ENCODE assay signal across 10 cellular contexts in genomic region chr17:17785407-17785806, GRCh38. TPM values are rescaled to one million over a fixed set of nuclear protein-coding genes. Genes with fewer than 3 reads are reported as not detected.
DNase-seq lines count a peak whose midpoint lies in the region; ATAC-seq and TF ChIP-seq lines count a peak whose summit lies in the region.
"Had no signal": no experiment of that assay in that cellular context is flagged by ENCODE, and none has a peak within 500 bp of the region (broad histone marks: within the 10 kb centered on the region; RNA-seq: fewer than 3 reads in every experiment).

No MANE protein-coding gene starts in this region.

- H3K27ac ChIP-seq in A673 (ENCODE audit: low read depth, low read length, poor library complexity, severe bottlenecking) (peak overlapping the region; percentile 86), angular gyrus (ENCODE audit: low read depth, low read length) (peak overlapping the region; percentile 84)
- no peak overlapping the region for H3K27ac ChIP-seq in CD8-positive, alpha-beta memory T cell (ENCODE audit: low read depth, low read length)

- H3K36me3 ChIP-seq in A673 (ENCODE audit: insufficient read depth, low read length, poor library complexity, severe bottlenecking) = no peaks in the 10 kb centered on the region
- no peaks in the 10 kb centered on the region for H3K36me3 ChIP-seq in CD8-positive, alpha-beta memory T cell (ENCODE audit: insufficient read depth, low read length)

- H3K27me3 ChIP-seq in A673 (replicated peaks; ENCODE audit: insufficient read depth, low read depth, low read length, poor library complexity) = no peaks in the 10 kb centered on the region
- H3K27me3 ChIP-seq in CD8-positive, alpha-beta memory T cell (ENCODE audit: insufficient read depth, low read length, poor library complexity, severe bottlenecking) = no peaks in the 10 kb centered on the region

- H3K4me3 Mint-ChIP-seq in CD8-positive, alpha-beta memory T cell = peak overlapping the region in 6 of 7 donors; percentile 14 to 57 (median 38)
- peak overlapping the region; percentile 10 for H3K4me3 Mint-ChIP-seq in natural killer cell treated with Interleukin-12 subunit alpha and Interleukin-12 subunit beta and Interleukin-15 and Interleukin-18, amount 100 ng/mL, for 72 hours

- H3K9me3 ChIP-seq in A673 (ENCODE audit: low read depth, low read length, poor library complexity, severe bottlenecking) = no peaks in the 10 kb centered on the region
- H3K9me3 ChIP-seq in CD8-positive, alpha-beta memory T cell (ENCODE audit: low read length) = no peaks in the 10 kb centered on the region

- no peaks in the 10 kb centered on the region for H3K36me3 Mint-ChIP-seq in CD8-positive, alpha-beta memory T cell
- no peaks in the 10 kb centered on the region for H3K36me3 Mint-ChIP-seq in natural killer cell treated with Interleukin-12 subunit alpha and Interleukin-12 subunit beta and Interleukin-15 and Interleukin-18, amount 100 ng/mL, for 72 hours

- peaks cover 3% of the 10 kb centered on the region in 2 donors for H3K27me3 Mint-ChIP-seq in CD8-positive, alpha-beta memory T cell
- H3K27me3 Mint-ChIP-seq in natural killer cell treated with Interleukin-12 subunit alpha and Interleukin-12 subunit beta and Interleukin-15 and Interleukin-18, amount 100 ng/mL, for 72 hours = peaks cover 0 to 3% of the 10 kb centered on the region in 2 donors

- H3K4me1 ChIP-seq in A673 (ENCODE audit: insufficient read depth, low read length, poor library complexity, severe bottlenecking) = peaks cover 76% of the 10 kb centered on the region
- H3K4me1 ChIP-seq in CD8-positive, alpha-beta memory T cell (ENCODE audit: insufficient read depth, low read length) = peaks cover 19% of the 10 kb centered on the region

- H3K4me1 Mint-ChIP-seq in CD8-positive, alpha-beta memory T cell = peaks cover 4 to 34% (median 11%) of the 10 kb centered on the region in 3 donors
- H3K4me1 Mint-ChIP-seq in natural killer cell treated with Interleukin-12 subunit alpha and Interleukin-12 subunit beta and Interleukin-15 and Interleukin-18, amount 100 ng/mL, for 72 hours (ENCODE audit: low read depth in 2 of 2) = peaks cover 13 to 16% of the 10 kb centered on the region in 2 donors

- no peak for ATAC-seq in natural killer cell treated with Interleukin-12 subunit alpha and Interleukin-12 subunit beta and Interleukin-15 and Interleukin-18, amount 100 ng/mL, for 72 hours
- ATAC-seq in GM19395 (IDR thresholded peaks at IDR 0.05; ENCODE audit: unreplicated experiment) = no peak

- intact Hi-C loops in A673 (cut with micrococcal nuclease; ENCODE audit: unreplicated experiment) = no loop called here

- no peak for TF ChIP-seq CTCF in A673 (conservative IDR thresholded peaks at IDR 0.05; ENCODE audit: low read depth, low read length)

- CTCF ChIA-PET in A673 (lab: Charles Lee) = no interaction called here
- CTCF ChIA-PET in CD8-positive, alpha-beta memory T cell (lab: Charles Lee) = interaction anchor here (0.7 to 0.9 kb wide), 2 partner anchors 18 to 289 kb away, joined by 3 read pairs; no protein-coding TSS in a partner anchor

- H3K27ac Mint-ChIP-seq in CD8-positive, alpha-beta memory T cell = peak overlapping the region in 3 of 8 donors; percentile 45 to 94 (median 55)
- H3K27ac Mint-ChIP-seq in natural killer cell treated with Interleukin-12 subunit alpha and Interleukin-12 subunit beta and Interleukin-15 and Interleukin-18, amount 100 ng/mL, for 72 hours = peak overlapping the region in 1 of 2 donors; percentile 36

- H3K4me3 ChIP-seq in A673 (ENCODE audit: low read depth, low read length, poor library complexity, severe bottlenecking) = no peak overlapping the region
- no peak overlapping the region for H3K4me3 ChIP-seq in CD8-positive, alpha-beta memory T cell (ENCODE audit: low read length)

- DNase-seq in A673 (ENCODE audit: low spot score) (peak; percentile 44), HuH-7.5 (ENCODE audit: low spot score) (no peak), NCI-H2107 treated with DMSO at 0.1 percent for 48 hours (lab: John Stamatoyannopoulos, UW; ENCODE audit: unreplicated experiment) (no peak)
- DNase-seq in CD8-positive, alpha-beta memory T cell = no peak
- DNase-seq in natural killer cell treated with Interleukin-12 subunit alpha and Interleukin-12 subunit beta and Interleukin-15 and Interleukin-18, amount 100 ng/mL, for 72 hours (ENCODE audit: low spot score) = no peak
- no peak for DNase-seq in stimulated activated CD4-positive, alpha-beta T cell treated with anti-CD3 and anti-CD28 coated beads, Interleukin-4, amount 100 ng/mL, for 4 hours
- DNase-seq: foreskin melanocyte, GOT3 had no signal

- BruUV-seq in A673 (replicated peaks; lab: Mats Ljungman, UMichigan) = no TSS peak

- POLR2A ChIA-PET in A673 (lab: Charles Lee; ENCODE audit: low non-redundant PET) = no interaction called here
- POLR2A ChIA-PET in CD8-positive, alpha-beta memory T cell (lab: Charles Lee) = no interaction called here

- no peaks in the 10 kb centered on the region for H3K9me3 Mint-ChIP-seq in CD8-positive, alpha-beta memory T cell
- H3K9me3 Mint-ChIP-seq in natural killer cell treated with Interleukin-12 subunit alpha and Interleukin-12 subunit beta and Interleukin-15 and Interleukin-18, amount 100 ng/mL, for 72 hours = no peaks in the 10 kb centered on the region

RNA-seq across cellular contexts. Expression of gene SREBF1, which starts 51.4 kb away (rescaled TPM):
- 240 and 328 TPM in 2 replicates for total RNA-seq in A673 (2021)
- 10 to 100 TPM; 27.2 to 29.6 TPM for total RNA-seq in CD8-positive, alpha-beta memory T cell
- polyA plus RNA-seq in CD8-positive, alpha-beta memory T cell = 16.4 TPM
- 10 to 100 TPM; 55.8 to 73.5 TPM for total RNA-seq in natural killer cell treated with Interleukin-12 subunit alpha and Interleukin-12 subunit beta and Interleukin-15 and Interleukin-18, amount 100 ng/mL, for 72 hours
